ENCODE assay signal across 9 cellular contexts in genomic region chr16:5032748-5033167, GRCh38. TPM values are rescaled to one million over a fixed set of nuclear protein-coding genes. Genes with fewer than 3 reads are reported as not detected.
A peak's percentile ranks its signal among the peaks of the same experiment; 100 is the strongest.
DNase-seq lines count a peak whose midpoint lies in the region; ATAC-seq, FAIRE-seq and TF ChIP-seq lines count a peak whose summit lies in the region.
"Had no signal": no experiment of that assay in that cellular context is flagged by ENCODE, and none has a peak within 500 bp of the region (broad histone marks: within the 10 kb centered on the region; RNA-seq: fewer than 3 reads in every experiment).

No MANE protein-coding gene starts in this region.

- H3K27ac ChIP-seq in keratinocyte (ENCODE audit: control insufficient read depth, insufficient read depth, low read length) = no peak overlapping the region

- H3K4me1 ChIP-seq in keratinocyte (ENCODE audit: control insufficient read depth, extremely low read depth, insufficient read depth, low read length) = peaks cover 21% of the 10 kb centered on the region

- H3K4me1 Mint-ChIP-seq in T-helper 2 cell treated with Interferon-gamma antibody and Interleukin-4, amounts not matched to agents 5 μg/mL and 100 μg/mL, for 36 hours (ENCODE audit: low read depth) = peaks cover 12% of the 10 kb centered on the region
- peaks cover 22% of the 10 kb centered on the region for H3K4me1 Mint-ChIP-seq in activated naive CD8-positive, alpha-beta T cell treated with anti-CD3 and anti-CD28 coated beads for 36 hours
- peaks cover 37% of the 10 kb centered on the region for H3K4me1 Mint-ChIP-seq in stimulated activated naive CD8-positive, alpha-beta T cell treated with anti-CD3 and anti-CD28 coated beads, Interleukin-15, amount 100 ng/mL, for 72 hours

- H3K9me1 ChIP-seq in keratinocyte (ENCODE audit: control insufficient read depth, extremely low read depth, insufficient read depth, low read length) = no peaks in the 10 kb centered on the region

- H3K9me3 Mint-ChIP-seq in T-helper 2 cell treated with Interferon-gamma antibody and Interleukin-4, amounts not matched to agents 5 μg/mL and 100 μg/mL, for 36 hours = no peaks in the 10 kb centered on the region
- H3K9me3 Mint-ChIP-seq in activated naive CD8-positive, alpha-beta T cell treated with anti-CD3 and anti-CD28 coated beads for 36 hours = no peaks in the 10 kb centered on the region
- no peaks in the 10 kb centered on the region for H3K9me3 Mint-ChIP-seq in stimulated activated naive CD8-positive, alpha-beta T cell treated with anti-CD3 and anti-CD28 coated beads, Interleukin-15, amount 100 ng/mL, for 72 hours

- H3K27ac Mint-ChIP-seq in T-helper 2 cell treated with Interferon-gamma antibody and Interleukin-4, amounts not matched to agents 5 μg/mL and 100 μg/mL, for 36 hours = no peak overlapping the region
- H3K27ac Mint-ChIP-seq in activated naive CD8-positive, alpha-beta T cell treated with anti-CD3 and anti-CD28 coated beads for 36 hours = peak overlapping the region; percentile 54
- peak overlapping the region in 1 of 2 donors; percentile 71 for H3K27ac Mint-ChIP-seq in stimulated activated naive CD8-positive, alpha-beta T cell treated with anti-CD3 and anti-CD28 coated beads, Interleukin-15, amount 100 ng/mL, for 72 hours

- H3K9me3 ChIP-seq in keratinocyte (ENCODE audit: control insufficient read depth, low read depth, low read length) = no peaks in the 10 kb centered on the region

- H3K4me3 ChIP-seq in keratinocyte (ENCODE audit: control insufficient read depth in 2 of 3, extremely low read depth in 1 of 3, insufficient read depth in 2 of 3, low read depth in 1 of 3, low read length in 3 of 3) = peak overlapping the region; percentile 78 to 88 (median 87)

- H3K4me2 ChIP-seq in keratinocyte (ENCODE audit: control insufficient read depth, extremely low read depth, insufficient read depth, low read depth, low read length) = peak overlapping the region; percentile 99

- DNase-seq in T-helper 2 cell treated with Interferon-gamma antibody and Interleukin-4, amounts not matched to agents 5 μg/mL and 100 μg/mL, for 36 hours (ENCODE audit: low spot score) = no peak
- DNase-seq in T-helper 2 cell (no peak), keratinocyte (ENCODE audit: low read depth, low spot score) (no peak), NCI-H510A treated with DMSO at 0.1 percent for 48 hours (lab: John Stamatoyannopoulos, UW) (no peak), AG08396 (ENCODE audit: low spot score) (no peak)
- DNase-seq in activated naive CD8-positive, alpha-beta T cell treated with anti-CD3 and anti-CD28 coated beads for 36 hours = no peak
- DNase-seq in stimulated activated naive CD8-positive, alpha-beta T cell treated with anti-CD3 and anti-CD28 coated beads, Interleukin-15, amount 100 ng/mL, for 72 hours = no peak
- DNase-seq in activated CD4-positive, alpha-beta T cell treated with anti-CD3 and anti-CD28 coated beads, Interleukin-2, amount 50 U/mL, for 48 hours = no peak

- no peaks in the 10 kb centered on the region for H3K27me3 Mint-ChIP-seq in T-helper 2 cell treated with Interferon-gamma antibody and Interleukin-4, amounts not matched to agents 5 μg/mL and 100 μg/mL, for 36 hours (ENCODE audit: low read depth)
- H3K27me3 Mint-ChIP-seq in activated naive CD8-positive, alpha-beta T cell treated with anti-CD3 and anti-CD28 coated beads for 36 hours = no peaks in the 10 kb centered on the region
- no peaks in the 10 kb centered on the region for H3K27me3 Mint-ChIP-seq in stimulated activated naive CD8-positive, alpha-beta T cell treated with anti-CD3 and anti-CD28 coated beads, Interleukin-15, amount 100 ng/mL, for 72 hours

- no peak for FAIRE-seq in keratinocyte (lab: Jason Lieb, UNC)

- no peaks in the 10 kb centered on the region for H3K36me3 ChIP-seq in keratinocyte (ENCODE audit: control insufficient read depth in 2 of 2, extremely low read depth in 1 of 2, insufficient read depth in 2 of 2, low read length in 2 of 2)

- H3K79me2 ChIP-seq in keratinocyte (ENCODE audit: control insufficient read depth, insufficient read depth, low read length) = no peaks in the 10 kb centered on the region

- no peaks in the 10 kb centered on the region for H3K27me3 ChIP-seq in keratinocyte (ENCODE audit: control insufficient read depth, extremely low read depth, insufficient read depth, low read length)

- no peaks in the 10 kb centered on the region for H3K36me3 Mint-ChIP-seq in T-helper 2 cell treated with Interferon-gamma antibody and Interleukin-4, amounts not matched to agents 5 μg/mL and 100 μg/mL, for 36 hours (ENCODE audit: low read depth)
- H3K36me3 Mint-ChIP-seq in activated naive CD8-positive, alpha-beta T cell treated with anti-CD3 and anti-CD28 coated beads for 36 hours = peaks cover 11% of the 10 kb centered on the region

- peak overlapping the region; percentile 82 for H3K9ac ChIP-seq in keratinocyte (ENCODE audit: control insufficient read depth, extremely low read depth, insufficient read depth, low read length)

- no peaks in the 10 kb centered on the region for H4K20me1 ChIP-seq in keratinocyte (ENCODE audit: control insufficient read depth, extremely low read depth, insufficient read depth, low read length)

- H3K4me3 Mint-ChIP-seq in T-helper 2 cell treated with Interferon-gamma antibody and Interleukin-4, amounts not matched to agents 5 μg/mL and 100 μg/mL, for 36 hours = peak overlapping the region; percentile 73
- peak overlapping the region; percentile 88 for H3K4me3 Mint-ChIP-seq in activated naive CD8-positive, alpha-beta T cell treated with anti-CD3 and anti-CD28 coated beads for 36 hours
- peak overlapping the region; percentile 86 to 88 for H3K4me3 Mint-ChIP-seq in stimulated activated naive CD8-positive, alpha-beta T cell treated with anti-CD3 and anti-CD28 coated beads, Interleukin-15, amount 100 ng/mL, for 72 hours

- H2AFZ ChIP-seq in keratinocyte (ENCODE audit: control insufficient read depth, low read length) = peak overlapping the region; percentile 96

- dilution Hi-C loops in keratinocyte (cut with MboI; ENCODE audit: extremely low pct_ligation_motif_present, low sequenced_read_pairs) = no loop called here

- no peak for TF ChIP-seq CTCF in keratinocyte (optimal IDR thresholded peaks at IDR 0.05 in 1 of 3, IDR thresholded peaks at IDR 0.05 in 1 of 3, conservative IDR thresholded peaks at IDR 0.05 in 1 of 3; ENCODE audit: extremely low read depth in 1 of 3, insufficient read depth in 2 of 3, low read length in 3 of 3)

- ATAC-seq in stimulated activated naive CD8-positive, alpha-beta T cell treated with anti-CD3 and anti-CD28 coated beads, Interleukin-15, amount 100 ng/mL, for 72 hours = no peak

RNA-seq across cellular contexts. Expression of gene NAGPA, which starts 1.0 kb away (rescaled TPM):
- total RNA-seq in activated naive CD8-positive, alpha-beta T cell treated with anti-CD3 and anti-CD28 coated beads for 36 hours = 10 to 100 TPM; 14.7 to 16.4 TPM
- 5.0 to 7.3 TPM (median 7.2 TPM) in 3 replicates for polyA plus RNA-seq in keratinocyte
- polyA plus RNA-seq in keratinocyte (2011; ENCODE audit: low read depth) = 4.5 TPM
- polyA plus RNA-seq in keratinocyte (2011; cell fraction: cytosol; rRNA removed) = 3.1 and 6.6 TPM in 2 replicates
- polyA plus RNA-seq in keratinocyte (2011; cell fraction: nucleus; rRNA removed) = 16.0 and 20.1 TPM in 2 replicates
- 5.4 and 7.4 TPM in 2 replicates for polyA plus RNA-seq in keratinocyte (2012; ENCODE audit: low replicate concordance)
- polyA minus RNA-seq in keratinocyte = 3.8 to 8.0 TPM (median 5.9 TPM) in 3 replicates
- polyA minus RNA-seq in keratinocyte (2011; cell fraction: cytosol; rRNA and poly(A)+ RNA removed) = 12.1 TPM
- polyA minus RNA-seq in keratinocyte (2011; cell fraction: nucleus; rRNA and poly(A)+ RNA removed) = 13.6 and 16.0 TPM in 2 replicates

RNA-seq across cellular contexts. Expression of gene C16orf89, which starts 33.0 kb away (rescaled TPM):
- total RNA-seq in activated naive CD8-positive, alpha-beta T cell treated with anti-CD3 and anti-CD28 coated beads for 36 hours = not detected
- polyA plus RNA-seq in keratinocyte = not detected in 3 replicates
- polyA plus RNA-seq in keratinocyte (2011; ENCODE audit: low read depth) = not detected
- polyA plus RNA-seq in keratinocyte (2011; cell fraction: cytosol; rRNA removed) = not detected in 2 replicates
- polyA plus RNA-seq in keratinocyte (2011; cell fraction: nucleus; rRNA removed) = not detected in 2 replicates
- polyA plus RNA-seq in keratinocyte (2012; ENCODE audit: low replicate concordance) = not detected in 2 replicates
- not detected in 3 replicates for polyA minus RNA-seq in keratinocyte
- not detected for polyA minus RNA-seq in keratinocyte (2011; cell fraction: cytosol; rRNA and poly(A)+ RNA removed)
- not detected in 2 replicates for polyA minus RNA-seq in keratinocyte (2011; cell fraction: nucleus; rRNA and poly(A)+ RNA removed)
- total RNA-seq: LHCN-M2 had no signal

RNA-seq across cellular contexts. Expression of gene ALG1, which starts 38.9 kb away (rescaled TPM):
- 10 to 100 TPM; 36.1 to 36.8 TPM for total RNA-seq in activated naive CD8-positive, alpha-beta T cell treated with anti-CD3 and anti-CD28 coated beads for 36 hours
- polyA plus RNA-seq in keratinocyte = 25.8 to 30.1 TPM (median 26.6 TPM) in 3 replicates
- 5.8 TPM for polyA plus RNA-seq in keratinocyte (2011; ENCODE audit: low read depth)
- 13.5 TPM in 2 replicates for polyA plus RNA-seq in keratinocyte (2011; cell fraction: cytosol; rRNA removed)
- polyA plus RNA-seq in keratinocyte (2011; cell fraction: nucleus; rRNA removed) = 44.7 and 47.8 TPM in 2 replicates
- 8.7 and 22.3 TPM in 2 replicates for polyA plus RNA-seq in keratinocyte (2012; ENCODE audit: low replicate concordance)
- polyA minus RNA-seq in keratinocyte = 39.3 to 53.4 TPM (median 44.2 TPM) in 3 replicates
- 19.6 TPM for polyA minus RNA-seq in keratinocyte (2011; cell fraction: cytosol; rRNA and poly(A)+ RNA removed)
- 33.3 and 47.7 TPM in 2 replicates for polyA minus RNA-seq in keratinocyte (2011; cell fraction: nucleus; rRNA and poly(A)+ RNA removed)
